17 cellular contexts compared by ENCODE assay signal in the genomic region with DNA sequence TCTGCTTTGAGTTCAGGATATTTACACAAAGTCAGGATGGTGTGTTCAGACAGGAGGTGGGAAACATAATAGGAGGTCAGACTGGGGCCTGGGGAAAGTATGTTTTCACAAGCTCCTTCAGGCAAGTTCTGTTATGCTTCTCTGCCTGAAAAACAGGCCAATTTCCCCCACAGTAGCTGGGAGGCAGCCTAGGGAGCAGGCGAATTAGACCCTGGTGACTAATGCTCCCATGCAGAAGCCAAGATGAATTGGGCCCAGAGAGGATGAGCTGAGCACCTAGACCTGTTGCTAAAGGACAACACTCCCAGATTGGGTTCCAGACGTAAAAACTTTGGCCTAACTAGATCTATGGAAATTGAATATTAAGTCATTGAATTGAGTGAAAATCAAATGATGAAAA.
DNase-seq lines count a peak whose midpoint lies in the region; ATAC-seq, FAIRE-seq and TF ChIP-seq lines count a peak whose summit lies in the region.
"Had no signal": no experiment of that assay in that cellular context is flagged by ENCODE, and none has a peak within 500 bp of the region (broad histone marks: within the 10 kb centered on the region; RNA-seq: fewer than 3 reads in every experiment).

No MANE protein-coding gene starts in this region.

- no peak overlapping the region for H3K4me3 Mint-ChIP-seq in mesothelial cell of epicardium
- H3K4me3 Mint-ChIP-seq: CD4-positive, alpha-beta T cell; H9 had no signal

- POLR2A ChIA-PET in HEK293 (lab: Yijun Ruan, JAX), result no interaction called here

- CTCF ChIA-PET in HEK293 (lab: Yijun Ruan, JAX), result no interaction called here

- H3K27me3 ChIP-seq in bronchial epithelial cell (ENCODE audit: control insufficient read depth, insufficient read depth, low read length), result no peaks in the 10 kb centered on the region
- H3K27me3 ChIP-seq: BE2C had no signal

- peaks cover 6% of the 10 kb centered on the region; the same call in 1 of the 2 replicates for H3K4me1 ChIP-seq in HEK293 (ENCODE audit: control insufficient read depth, insufficient read depth, low read length)
- H3K4me1 ChIP-seq: BE2C, Caco-2 had no signal

- H3K27me3 Mint-ChIP-seq in mesothelial cell of epicardium (ENCODE audit: low read depth), result no peaks in the 10 kb centered on the region
- H3K27me3 Mint-ChIP-seq: CD4-positive, alpha-beta T cell had no signal

- intact Hi-C loops in posterior cingulate gyrus (cut with DNase I), result no loop called here

- H3K27ac Mint-ChIP-seq in mesothelial cell of epicardium, result no peak overlapping the region
- H3K27ac Mint-ChIP-seq: CD4-positive, alpha-beta T cell; H9 had no signal

- ATAC-seq in GM21528 (IDR thresholded peaks at IDR 0.05; ENCODE audit: low FRiP score, unreplicated experiment), result no peak

- H3K27ac ChIP-seq in HEK293 (ENCODE audit: extremely low read depth, low read depth, low read length), result no peak overlapping the region

- H3K9me3 Mint-ChIP-seq in mesothelial cell of epicardium, result peaks cover under 1% of the 10 kb centered on the region
- H3K9me3 Mint-ChIP-seq: CD4-positive, alpha-beta T cell had no signal

- H3K4me3 ChIP-seq in HEK293 (ENCODE audit: low read depth, low read length) (no peak overlapping the region), bronchial epithelial cell (ENCODE audit: low read depth, low read length) (no peak overlapping the region)

- DNase-seq in bronchial epithelial cell (ENCODE audit: low read depth), result peak; percentile 72
- DNase-seq in islet precursor cell, result peak; percentile 86
- no peak for DNase-seq in posterior cingulate gyrus
- no peak for DNase-seq in mesothelial cell of epicardium (ENCODE audit: low spot score in 2 of 2, unreplicated experiment in 2 of 2)
- DNase-seq in cortex of kidney (lab: John Stamatoyannopoulos, UW), result no peak
- DNase-seq: ACHN; BE2C; C1 segment of cervical spinal cord; Caco-2; CD4-positive, alpha-beta T cell; GDM1; H9 had no signal

- H3K36me3 ChIP-seq in HEK293 (ENCODE audit: control insufficient read depth in 2 of 2, insufficient read depth in 1 of 2, low read length in 2 of 2) (no peaks in the 10 kb centered on the region), bronchial epithelial cell (ENCODE audit: control insufficient read depth, insufficient read depth, low read length) (no peaks in the 10 kb centered on the region)
- H3K36me3 ChIP-seq: BE2C had no signal

- TF ChIP-seq CTCF in HEK293 (tag by site-specific recombination; IDR thresholded peaks at IDR 0.05) (no peak), bronchial epithelial cell (IDR thresholded peaks at IDR 0.05; ENCODE audit: insufficient read depth, low read length, severe bottlenecking) (no peak), mesothelial cell of epicardium (IDR thresholded peaks at IDR 0.05; ENCODE audit: unreplicated experiment) (no peak)

- H3K4me1 Mint-ChIP-seq in mesothelial cell of epicardium, result peaks cover 17% of the 10 kb centered on the region

- H3K36me3 Mint-ChIP-seq in mesothelial cell of epicardium, result no peaks in the 10 kb centered on the region

- no peak for FAIRE-seq in bronchial epithelial cell (lab: Jason Lieb, UNC)
- FAIRE-seq: A204.1, D721Med, H1 had no signal

- H3K9me3 ChIP-seq in HEK293 (ENCODE audit: control insufficient read depth, insufficient read depth, low read depth, low read length), result no peaks in the 10 kb centered on the region
- H3K9me3 ChIP-seq: BE2C, Caco-2 had no signal

TF ChIP-seq in HEK293, 187 proteins besides CTCF, POLR2A, EP300 and RAD21:
- TF ChIP-seq, protein P1, sequence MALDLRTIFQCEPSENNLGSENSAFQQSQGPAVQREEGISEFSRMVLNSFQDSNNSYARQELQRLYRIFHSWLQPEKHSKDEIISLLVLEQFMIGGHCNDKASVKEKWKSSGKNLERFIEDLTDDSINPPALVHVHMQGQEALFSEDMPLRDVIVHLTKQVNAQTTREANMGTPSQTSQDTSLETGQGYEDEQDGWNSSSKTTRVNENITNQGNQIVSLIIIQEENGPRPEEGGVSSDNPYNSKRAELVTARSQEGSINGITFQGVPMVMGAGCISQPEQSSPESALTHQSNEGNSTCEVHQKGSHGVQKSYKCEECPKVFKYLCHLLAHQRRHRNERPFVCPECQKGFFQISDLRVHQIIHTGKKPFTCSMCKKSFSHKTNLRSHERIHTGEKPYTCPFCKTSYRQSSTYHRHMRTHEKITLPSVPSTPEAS (tag by site-specific recombination; IDR thresholded peaks at IDR 0.05), result no peak
- TF ChIP-seq SCRT2 (tag by site-specific recombination; IDR thresholded peaks at IDR 0.05), result peak; percentile 75
- TF ChIP-seq ZNF747 (tag by site-specific recombination; IDR thresholded peaks at IDR 0.05), result no peak
- no peak for TF ChIP-seq ZNF701 (tag by site-specific recombination; IDR thresholded peaks at IDR 0.05)
- peak; percentile 74 for TF ChIP-seq OSR2 (tag by site-specific recombination; IDR thresholded peaks at IDR 0.05)
- no peak for TF ChIP-seq ZNF157 (tag by site-specific recombination; IDR thresholded peaks at IDR 0.05)
- TF ChIP-seq, protein P2, sequence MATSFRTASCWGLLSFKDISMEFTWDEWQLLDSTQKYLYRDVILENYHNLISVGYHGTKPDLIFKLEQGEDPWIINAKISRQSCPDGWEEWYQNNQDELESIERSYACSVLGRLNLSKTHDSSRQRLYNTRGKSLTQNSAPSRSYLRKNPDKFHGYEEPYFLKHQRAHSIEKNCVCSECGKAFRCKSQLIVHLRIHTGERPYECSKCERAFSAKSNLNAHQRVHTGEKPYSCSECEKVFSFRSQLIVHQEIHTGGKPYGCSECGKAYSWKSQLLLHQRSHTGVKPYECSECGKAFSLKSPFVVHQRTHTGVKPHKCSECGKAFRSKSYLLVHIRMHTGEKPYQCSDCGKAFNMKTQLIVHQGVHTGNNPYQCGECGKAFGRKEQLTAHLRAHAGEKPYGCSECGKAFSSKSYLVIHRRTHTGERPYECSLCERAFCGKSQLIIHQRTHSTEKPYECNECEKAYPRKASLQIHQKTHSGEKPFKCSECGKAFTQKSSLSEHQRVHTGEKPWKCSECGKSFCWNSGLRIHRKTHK (tag by site-specific recombination; IDR thresholded peaks at IDR 0.05), result no peak
- TF ChIP-seq, protein P3, sequence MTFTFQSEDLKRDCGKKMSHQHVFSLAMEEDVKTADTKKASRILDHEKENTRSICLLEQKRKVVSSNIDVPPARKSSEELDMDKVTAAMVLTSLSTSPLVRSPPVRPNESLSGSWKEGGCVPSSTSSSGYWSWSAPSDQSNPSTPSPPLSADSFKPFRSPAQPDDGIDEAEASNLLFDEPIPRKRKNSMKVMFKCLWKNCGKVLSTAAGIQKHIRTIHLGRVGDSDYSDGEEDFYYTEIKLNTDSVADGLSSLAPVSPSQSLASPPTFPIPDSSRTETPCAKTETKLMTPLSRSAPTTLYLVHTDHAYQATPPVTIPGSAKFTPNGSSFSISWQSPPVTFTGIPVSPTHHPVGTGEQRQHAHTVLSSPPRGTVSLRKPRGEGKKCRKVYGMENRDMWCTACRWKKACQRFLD (tag by site-specific recombination; IDR thresholded peaks at IDR 0.05), result no peak
- TF ChIP-seq, protein P4, sequence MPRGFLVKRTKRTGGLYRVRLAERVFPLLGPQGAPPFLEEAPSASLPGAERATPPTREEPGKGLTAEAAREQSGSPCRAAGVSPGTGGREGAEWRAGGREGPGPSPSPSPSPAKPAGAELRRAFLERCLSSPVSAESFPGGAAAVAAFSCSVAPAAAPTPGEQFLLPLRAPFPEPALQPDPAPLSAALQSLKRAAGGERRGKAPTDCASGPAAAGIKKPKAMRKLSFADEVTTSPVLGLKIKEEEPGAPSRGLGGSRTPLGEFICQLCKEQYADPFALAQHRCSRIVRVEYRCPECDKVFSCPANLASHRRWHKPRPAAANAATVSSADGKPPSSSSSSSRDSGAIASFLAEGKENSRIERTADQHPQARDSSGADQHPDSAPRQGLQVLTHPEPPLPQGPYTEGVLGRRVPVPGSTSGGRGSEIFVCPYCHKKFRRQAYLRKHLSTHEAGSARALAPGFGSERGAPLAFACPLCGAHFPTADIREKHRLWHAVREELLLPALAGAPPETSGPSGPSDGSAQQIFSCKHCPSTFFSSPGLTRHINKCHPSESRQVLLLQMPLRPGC (tag by site-specific recombination; IDR thresholded peaks at IDR 0.05), result no peak
- no peak for TF ChIP-seq ZNF510 (tag by site-specific recombination; IDR thresholded peaks at IDR 0.05; ENCODE audit: insufficient replicate concordance)
- no peak for TF ChIP-seq ZNF529 (tag by site-specific recombination; IDR thresholded peaks at IDR 0.05; ENCODE audit: insufficient replicate concordance)

Comparison
In these comparisons a context has a peak if more than half of its experiments do, and no peak if none do; other contexts are left out.
1. DNase-seq: peak in bronchial epithelial cell (single experiment) and islet precursor cell (single experiment); none in posterior cingulate gyrus (0 of 10), mesothelial cell of epicardium (0 of 2) and cortex of kidney (single experiment).